Comparison of ENCODE assay signal across 8 cellular contexts in the genomic region with DNA sequence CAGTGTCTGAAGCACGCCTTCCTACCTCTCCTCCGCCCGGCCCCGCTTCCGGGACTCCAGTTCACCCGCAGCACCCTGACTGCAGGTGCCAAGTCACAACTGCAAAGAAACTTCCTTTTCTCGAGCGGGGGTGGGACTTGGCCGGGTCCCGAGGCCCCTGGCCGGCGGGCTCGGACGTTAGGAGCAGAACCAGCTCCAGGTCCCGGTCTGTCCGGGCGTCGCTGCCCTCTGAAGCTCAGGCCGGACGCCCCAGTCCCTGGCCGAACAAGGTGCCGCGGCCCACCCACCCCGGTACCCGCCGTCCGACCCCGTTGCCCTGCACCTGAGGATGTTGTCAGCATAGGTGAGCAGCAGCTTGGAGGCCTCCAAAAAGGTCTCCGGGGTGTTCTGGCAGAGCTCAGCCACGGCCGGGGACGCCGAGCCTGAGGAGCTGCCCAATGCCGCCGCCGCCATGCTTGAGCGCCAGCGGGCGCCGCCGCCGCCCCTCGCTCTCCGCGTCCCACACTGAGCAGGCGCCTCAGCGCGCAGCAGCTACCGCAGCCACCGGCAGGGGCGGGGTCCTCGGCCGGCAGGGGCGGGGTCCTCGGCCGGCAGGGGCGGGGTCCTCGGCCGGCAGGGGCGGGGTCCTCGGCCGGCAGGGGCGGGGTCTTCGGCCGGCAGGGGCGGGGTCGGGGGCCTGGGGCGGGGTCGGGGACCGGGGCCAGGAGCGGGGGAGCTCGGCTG. TPM values are rescaled to one million over a fixed set of nuclear protein-coding genes. Genes with fewer than 3 reads are reported as not detected.
A peak's percentile ranks its signal among the peaks of the same experiment; 100 is the strongest.
DNase-seq lines count a peak whose midpoint lies in the region; ATAC-seq and TF ChIP-seq lines count a peak whose summit lies in the region.

A gene with protein sequence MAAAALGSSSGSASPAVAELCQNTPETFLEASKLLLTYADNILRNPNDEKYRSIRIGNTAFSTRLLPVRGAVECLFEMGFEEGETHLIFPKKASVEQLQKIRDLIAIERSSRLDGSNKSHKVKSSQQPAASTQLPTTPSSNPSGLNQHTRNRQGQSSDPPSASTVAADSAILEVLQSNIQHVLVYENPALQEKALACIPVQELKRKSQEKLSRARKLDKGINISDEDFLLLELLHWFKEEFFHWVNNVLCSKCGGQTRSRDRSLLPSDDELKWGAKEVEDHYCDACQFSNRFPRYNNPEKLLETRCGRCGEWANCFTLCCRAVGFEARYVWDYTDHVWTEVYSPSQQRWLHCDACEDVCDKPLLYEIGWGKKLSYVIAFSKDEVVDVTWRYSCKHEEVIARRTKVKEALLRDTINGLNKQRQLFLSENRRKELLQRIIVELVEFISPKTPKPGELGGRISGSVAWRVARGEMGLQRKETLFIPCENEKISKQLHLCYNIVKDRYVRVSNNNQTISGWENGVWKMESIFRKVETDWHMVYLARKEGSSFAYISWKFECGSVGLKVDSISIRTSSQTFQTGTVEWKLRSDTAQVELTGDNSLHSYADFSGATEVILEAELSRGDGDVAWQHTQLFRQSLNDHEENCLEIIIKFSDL (minus strand): TSS at position 506 of the 723 bp plus-strand sequence. CDS start 53 bp downstream, at position 453.

- H3K4me3 ChIP-seq in Peyer's patch (peak within 1 kb of the TSS; percentile 78 to 96 (median 95)), esophagus muscularis mucosa (peak within 1 kb of the TSS; percentile 92 to 97 (median 92))

- no peaks in the 10 kb centered on the region for H3K9me3 Mint-ChIP-seq in activated T-cell treated with anti-CD3 and anti-CD28 coated beads, Interleukin-2, amount 50 U/mL, for 4 hours

- H3K9me3 ChIP-seq in Peyer's patch (no peaks in the 10 kb centered on the region), esophagus muscularis mucosa (no peaks in the 10 kb centered on the region)

- peak; percentile 60 for ATAC-seq in GM21367 (IDR thresholded peaks at IDR 0.05; ENCODE audit: unreplicated experiment)
- peak; percentile 93 to 96 for ATAC-seq in activated T-cell treated with anti-CD3 and anti-CD28 coated beads, Interleukin-2, amount 50 U/mL, for 4 hours

- WGBS in esophagus muscularis mucosa = 0% methylated on average over 18 of the region's 72 CpGs

- no peak for TF ChIP-seq EP300 in esophagus muscularis mucosa (IDR thresholded peaks at IDR 0.05)

- peaks cover 0 to 10% (median 9%) of the 10 kb centered on the region in 4 donors for H3K4me1 ChIP-seq in Peyer's patch
- peaks cover 16 to 26% (median 22%) of the 10 kb centered on the region in 4 donors for H3K4me1 ChIP-seq in esophagus muscularis mucosa

- peaks cover 4% of the 10 kb centered on the region for H3K36me3 Mint-ChIP-seq in activated T-cell treated with anti-CD3 and anti-CD28 coated beads, Interleukin-2, amount 50 U/mL, for 4 hours (ENCODE audit: insufficient read depth)

- peak within 1 kb of the TSS; percentile 89 to 99 (median 92) for H3K27ac ChIP-seq in Peyer's patch
- peak within 1 kb of the TSS; percentile 92 to 95 (median 92) for H3K27ac ChIP-seq in esophagus muscularis mucosa (replicated peaks in 1 of 4)

- H3K36me3 ChIP-seq in Peyer's patch = peaks cover 0 to 3% (median 0%) of the 10 kb centered on the region in 3 donors
- peaks cover 0 to 4% (median 2%) of the 10 kb centered on the region in 4 donors for H3K36me3 ChIP-seq in esophagus muscularis mucosa

- H3K4me1 Mint-ChIP-seq in activated T-cell treated with anti-CD3 and anti-CD28 coated beads, Interleukin-2, amount 50 U/mL, for 4 hours (ENCODE audit: low read depth) = peaks cover 41% of the 10 kb centered on the region

- in situ Hi-C loops in Caki2 (cut with HindIII; ENCODE audit: low pct_unique_long_range_greater_than_20kb, low sequenced_read_pairs) = no loop called here

- no peaks in the 10 kb centered on the region for H3K27me3 ChIP-seq in Peyer's patch
- no peaks in the 10 kb centered on the region for H3K27me3 ChIP-seq in esophagus muscularis mucosa

- DNase-seq in Caki2 (ENCODE audit: low read depth) (peak; percentile 68), HT1080 (ENCODE audit: low read depth) (peak; percentile 63), Peyer's patch (peak; percentile 84 to 93 (median 90)), esophagus muscularis mucosa (ENCODE audit: extremely low spot score) (peak; percentile 95), myocyte (ENCODE audit: low read depth) (peak; percentile 85)
- DNase-seq in activated T-cell treated with anti-CD3 and anti-CD28 coated beads, Interleukin-2, amount 50 U/mL, for 4 hours = peak; percentile 83
- peak; percentile 63 to 82 for DNase-seq in stimulated activated CD8-positive, alpha-beta memory T cell treated with anti-CD3 and anti-CD28 coated beads, Interleukin-7, amount 100 ng/mL, for 4 hours (ENCODE audit: low read depth in 2 of 2)

- peak in 4 of 6 experiments; percentile 34 to 64 (median 39) for TF ChIP-seq CTCF in Peyer's patch (IDR thresholded peaks at IDR 0.05)
- TF ChIP-seq CTCF in esophagus muscularis mucosa (IDR thresholded peaks at IDR 0.05) = peak; percentile 17 to 50 (median 21)

- intact Hi-C loops in esophagus muscularis mucosa (cut with DNase I) = loop anchor here (2.0 to 5.0 kb wide), 2 partner anchors 118 to 136 kb away; a partner anchor contains a TSS

- H3K4me3 Mint-ChIP-seq in activated T-cell treated with anti-CD3 and anti-CD28 coated beads, Interleukin-2, amount 50 U/mL, for 4 hours = peak within 1 kb of the TSS; percentile 87

- TF ChIP-seq POLR2A in Peyer's patch (IDR thresholded peaks at IDR 0.05) = peak; percentile 89 to 90
- TF ChIP-seq POLR2A in esophagus muscularis mucosa (IDR thresholded peaks at IDR 0.05; ENCODE audit: low read depth) = peak; percentile 72

- H3K27me3 Mint-ChIP-seq in activated T-cell treated with anti-CD3 and anti-CD28 coated beads, Interleukin-2, amount 50 U/mL, for 4 hours (ENCODE audit: low read depth) = no peaks in the 10 kb centered on the region

RNA-seq across cellular contexts. Expression of the gene that starts here (rescaled TPM):
- total RNA-seq in Caki2 (2014; rRNA removed; shearing (Covaris generic); ENCODE audit: low replicate concordance) = 25.2 and 38.8 TPM in 2 replicates
- total RNA-seq in HT1080 (2014; rRNA removed; shearing (Covaris generic)) = 36.4 and 42.2 TPM in 2 replicates
- 32.1 and 38.3 TPM in 2 replicates for polyA plus RNA-seq in HT1080 (2015; cell fraction: cytosol; rRNA removed)
- 32.1 and 34.0 TPM in 2 replicates for polyA plus RNA-seq in HT1080 (2015; cell fraction: nucleus; rRNA removed)
- 100 to 1,000 TPM in 1 of 4 donors, 10 to 100 TPM in 3; 32.9 to 101 (median 46.4) TPM for total RNA-seq in Peyer's patch
- 10 to 100 TPM; 43.4 to 48.7 (median 47.7) TPM for total RNA-seq in activated T-cell treated with anti-CD3 and anti-CD28 coated beads, Interleukin-2, amount 50 U/mL, for 4 hours
- 10 to 100 TPM; 21.2 to 25.7 (median 23.3) TPM for total RNA-seq in esophagus muscularis mucosa
- 24.1 and 26.6 TPM in 2 replicates for total RNA-seq in myocyte
- polyA plus RNA-seq in myocyte (2012) = 12.6 TPM

Comparison
In these comparisons a context has a peak if more than half of its experiments do, and no peak if none do; other contexts are left out.
1. Peak in every context shown above with its lines: DNase-seq, ATAC-seq, H3K4me3 ChIP-seq and H3K27ac ChIP-seq.